ENCODE assay signal across 16 cellular contexts in genomic region chr4:144903953-144904711, GRCh38.
DNase-seq lines count a peak whose midpoint lies in the region; ATAC-seq and TF ChIP-seq lines count a peak whose summit lies in the region.
"Had no signal": no experiment of that assay in that cellular context is flagged by ENCODE, and none has a peak within 500 bp of the region (broad histone marks: within the 10 kb centered on the region; RNA-seq: fewer than 3 reads in every experiment).

No MANE protein-coding gene starts in this region.

- intact Hi-C loops in mammary epithelial cell (cut with micrococcal nuclease), result loop anchor here (10.0 kb wide), 1 partner anchor 121 kb away; no protein-coding TSS in a partner anchor
- intact Hi-C loops in right cardiac atrium (cut with DNase I), result no loop called here
- intact Hi-C loops in thyroid gland (cut with DNase I), result no loop called here

- peak overlapping the region; percentile 75 for H2AFZ ChIP-seq in mammary epithelial cell (ENCODE audit: low read depth, low read length)

- CTCF ChIA-PET in mammary epithelial cell (lab: Charles Lee; ENCODE audit: low non-redundant PET), result interaction anchor here (0.6 kb wide), 2 partner anchors 111 to 1519 kb away, joined by 4 to 7 read pairs; no protein-coding TSS in a partner anchor

- H3K4me1 ChIP-seq in mammary epithelial cell (ENCODE audit: insufficient read depth, low read length) (peaks cover 34% of the 10 kb centered on the region), right cardiac atrium (ENCODE audit: control insufficient read depth, insufficient read depth, low read length) (peaks cover 4% of the 10 kb centered on the region), thyroid gland (no peaks in the 10 kb centered on the region)
- H3K4me1 ChIP-seq: Peyer's patch had no signal

- TF ChIP-seq POLR2A in thyroid gland (IDR thresholded peaks at IDR 0.05), result no peak

- 44% methylated on average over 3 of the region's 3 CpGs for WGBS in mammary epithelial cell (ENCODE audit: low coverage, missing lambda C conversion rate)
- 51% methylated on average over 3 of the region's 3 CpGs for WGBS in right cardiac atrium
- WGBS in thyroid gland, 2 donors, result 73 to 86% methylated on average over 3 of the region's 3 CpGs

- DNase-seq in COLO829 (ENCODE audit: low spot score) (peak; percentile 79), MV-4-11 (lab: John Stamatoyannopoulos, UW) (peak; percentile 44), mammary epithelial cell (peak; percentile 69), right cardiac atrium (no peak), thyroid gland (no peak), retina (no peak)
- DNase-seq: activated CD4-positive, alpha-beta T cell treated with anti-CD3 and anti-CD28 coated beads for 48 hours; activated naive CD8-positive, alpha-beta T cell treated with anti-CD3 and anti-CD28 coated beads, Interleukin-2, amount 50 U/mL, for 24 hours; H7; NCI-H524 treated with DMSO at 0.1 percent for 48 hours; Peyer's patch; stimulated activated naive CD4-positive, alpha-beta T cell; T-helper 2 cell had no signal

- H3K79me2 ChIP-seq in mammary epithelial cell (ENCODE audit: insufficient read depth, low read length), result no peaks in the 10 kb centered on the region

- H3K27me3 ChIP-seq in mammary epithelial cell (ENCODE audit: insufficient read depth, low read length) (no peaks in the 10 kb centered on the region), right cardiac atrium (ENCODE audit: control insufficient read depth, insufficient read depth) (no peaks in the 10 kb centered on the region), thyroid gland (no peaks in the 10 kb centered on the region)
- H3K27me3 ChIP-seq: neutrophil, Peyer's patch had no signal

- dilution Hi-C loops in mammary epithelial cell (cut with HindIII; ENCODE audit: low sequenced_read_pairs), result no loop called here

- H4K20me1 ChIP-seq in mammary epithelial cell (ENCODE audit: insufficient read depth, low read length), result no peaks in the 10 kb centered on the region

- no peaks in the 10 kb centered on the region for H3K36me3 ChIP-seq in mammary epithelial cell (ENCODE audit: insufficient read depth, low read length)
- H3K36me3 ChIP-seq in thyroid gland, result no peaks in the 10 kb centered on the region
- H3K36me3 ChIP-seq: neutrophil, Peyer's patch had no signal

- in situ Hi-C loops in mammary epithelial cell (cut with MboI; ENCODE audit: low sequenced_read_pairs in 2 of 2), result no loop called here

- H3K27ac ChIP-seq in mammary epithelial cell (ENCODE audit: insufficient read depth, low read depth, low read length) (no peak overlapping the region), right cardiac atrium (ENCODE audit: low read length) (no peak overlapping the region), thyroid gland (no peak overlapping the region)
- H3K27ac ChIP-seq: neutrophil, Peyer's patch had no signal

- H3K9me3 ChIP-seq in mammary epithelial cell (replicated peaks; ENCODE audit: insufficient read depth, low read length), result no peaks in the 10 kb centered on the region
- H3K9me3 ChIP-seq in right cardiac atrium (ENCODE audit: control insufficient read depth, low read length), result no peaks in the 10 kb centered on the region
- H3K9me3 ChIP-seq in thyroid gland, result no peaks in the 10 kb centered on the region
- H3K9me3 ChIP-seq: neutrophil, Peyer's patch had no signal

- no peak overlapping the region for H3K9ac ChIP-seq in mammary epithelial cell (ENCODE audit: insufficient read depth, low read length)

- BruUV-seq in mammary epithelial cell (replicated peaks; lab: Mats Ljungman, UMichigan), result no TSS peak

- ATAC-seq in right cardiac atrium (peak; percentile 86 to 91), HG03196 (IDR thresholded peaks at IDR 0.05; ENCODE audit: unreplicated experiment) (no peak), GM18909 (IDR thresholded peaks at IDR 0.05; ENCODE audit: poor library complexity, unreplicated experiment) (no peak)
- ATAC-seq: activated naive CD8-positive, alpha-beta T cell treated with anti-CD3 and anti-CD28 coated beads, Interleukin-2, amount 50 U/mL, for 24 hours had no signal

- peak overlapping the region; percentile 44 for H3K4me2 ChIP-seq in mammary epithelial cell (ENCODE audit: insufficient read depth, low read depth, low read length)

- TF ChIP-seq CTCF in mammary epithelial cell (conservative IDR thresholded peaks at IDR 0.05 in 1 of 2, IDR thresholded peaks at IDR 0.05 in 1 of 2; ENCODE audit: extremely low read depth in 1 of 2, insufficient read depth in 1 of 2, low read depth in 1 of 2, low read length in 2 of 2), result no peak
- TF ChIP-seq CTCF in thyroid gland (IDR thresholded peaks at IDR 0.05), result no peak

- no peak overlapping the region for H3K4me3 ChIP-seq in mammary epithelial cell (replicated peaks in 1 of 3; ENCODE audit: insufficient read depth in 1 of 3, low read depth in 2 of 3, low read length in 3 of 3)
- no peak overlapping the region for H3K4me3 ChIP-seq in right cardiac atrium (ENCODE audit: low read length)
- H3K4me3 ChIP-seq in thyroid gland (replicated peaks in 1 of 3), result no peak overlapping the region
- H3K4me3 ChIP-seq: Peyer's patch had no signal

Comparison
In these comparisons a context has a peak if more than half of its experiments do, and no peak if none do; other contexts are left out.
1. DNase-seq: peak in COLO829 (single experiment), MV-4-11 (single experiment) and mammary epithelial cell (single experiment); none in right cardiac atrium (0 of 3), thyroid gland (0 of 2) and retina (single experiment).
2. ATAC-seq: peak in right cardiac atrium (2 of 2); none in HG03196 (single experiment) and GM18909 (single experiment).